In genomic region chr11:62652156-62653006, GRCh38 we compare ENCODE assay signal across 8 cellular contexts. TPM values are rescaled to one million over a fixed set of nuclear protein-coding genes. Genes with fewer than 3 reads are reported as not detected.
DNase-seq lines count a peak whose midpoint lies in the region; ATAC-seq, FAIRE-seq and TF ChIP-seq lines count a peak whose summit lies in the region.

No MANE protein-coding gene starts in this region.

- no peak for FAIRE-seq in frontal cortex (lab: Jason Lieb, UNC)

- CTCF ChIA-PET in CD4-positive, alpha-beta T cell (lab: Charles Lee), result interaction anchor here (0.7 to 1.4 kb wide), 4 partner anchors 13 to 40 kb away, joined by 3 to 6 read pairs (median 4); partner anchors contain the start of genes C11orf98, CSKMT, EML3 and LBHD1

- H3K9me3 ChIP-seq in CD4-positive, alpha-beta T cell (ENCODE audit: control insufficient read depth, low read length), result no peaks in the 10 kb centered on the region
- no peaks in the 10 kb centered on the region for H3K9me3 ChIP-seq in right lobe of liver
- no peaks in the 10 kb centered on the region for H3K9me3 ChIP-seq in upper lobe of right lung

- no peak for DNase-seq in CD4-positive, alpha-beta T cell
- no peak for DNase-seq in activated naive CD8-positive, alpha-beta T cell treated with anti-CD3 and anti-CD28 coated beads, Interleukin-2, amount 50 U/mL, for 24 hours
- DNase-seq in right lobe of liver, result peak in 1 of 3 donors; percentile 27
- DNase-seq in upper lobe of right lung, result no peak
- DNase-seq in stimulated activated CD4-positive, alpha-beta T cell treated with anti-CD3 and anti-CD28 coated beads, Interleukin-4, amount 100 ng/mL, for 4 hours, result no peak
- DNase-seq in frontal cortex (ENCODE audit: low spot score in 2 of 2), result no peak

- POLR2A ChIA-PET in CD4-positive, alpha-beta T cell (lab: Charles Lee), result interaction anchor here (0.9 to 5.6 kb wide), 32 partner anchors 11 to 1688 kb away, joined by 3 to 170 read pairs (median 6); partner anchors contain the start of genes B3GAT3, C11orf98, CCDC88B and CSKMT

- ATAC-seq in CD4-positive, alpha-beta T cell (ENCODE audit: poor library complexity), result peak; percentile 5
- peak; percentile 8 for ATAC-seq in HG02970 (IDR thresholded peaks at IDR 0.05; ENCODE audit: low FRiP score, unreplicated experiment)
- ATAC-seq in activated naive CD8-positive, alpha-beta T cell treated with anti-CD3 and anti-CD28 coated beads, Interleukin-2, amount 50 U/mL, for 24 hours, result no peak
- no peak for ATAC-seq in right lobe of liver
- no peak for ATAC-seq in upper lobe of right lung
- ATAC-seq in HG02981 (IDR thresholded peaks at IDR 0.05; ENCODE audit: unreplicated experiment), result no peak

- H3K4me1 ChIP-seq in right lobe of liver, result peaks cover 0 to 17% (median 2%) of the 10 kb centered on the region in 4 donors
- peaks cover 11% of the 10 kb centered on the region for H3K4me1 ChIP-seq in upper lobe of right lung

- H3K27me3 ChIP-seq in CD4-positive, alpha-beta T cell (ENCODE audit: control insufficient read depth, insufficient read depth, low read length), result no peaks in the 10 kb centered on the region
- H3K27me3 ChIP-seq in right lobe of liver, result no peaks in the 10 kb centered on the region
- no peaks in the 10 kb centered on the region for H3K27me3 ChIP-seq in upper lobe of right lung

- peak overlapping the region; percentile 77 to 99 (median 89) for H3K4me3 ChIP-seq in right lobe of liver
- peak overlapping the region; percentile 84 for H3K4me3 ChIP-seq in upper lobe of right lung

- TF ChIP-seq CTCF in CD4-positive, alpha-beta T cell (IDR thresholded peaks at IDR 0.05), result no peak
- TF ChIP-seq CTCF in right lobe of liver (IDR thresholded peaks at IDR 0.05) (no peak), upper lobe of right lung (IDR thresholded peaks at IDR 0.05) (no peak)

- peaks cover 17% of the 10 kb centered on the region for H3K4me1 Mint-ChIP-seq in CD4-positive, alpha-beta T cell (ENCODE audit: low read depth)
- peaks cover 27% of the 10 kb centered on the region for H3K4me1 Mint-ChIP-seq in activated naive CD8-positive, alpha-beta T cell treated with anti-CD3 and anti-CD28 coated beads, Interleukin-2, amount 50 U/mL, for 24 hours

- no peak for TF ChIP-seq POLR2A in right lobe of liver (IDR thresholded peaks at IDR 0.05)

- H3K36me3 ChIP-seq in right lobe of liver (peaks cover 0 to 13% (median 5%) of the 10 kb centered on the region in 4 donors), upper lobe of right lung (peaks cover 18% of the 10 kb centered on the region)

- H3K36me3 Mint-ChIP-seq in CD4-positive, alpha-beta T cell (ENCODE audit: low read depth), result peaks cover 21% of the 10 kb centered on the region
- H3K36me3 Mint-ChIP-seq in activated naive CD8-positive, alpha-beta T cell treated with anti-CD3 and anti-CD28 coated beads, Interleukin-2, amount 50 U/mL, for 24 hours (ENCODE audit: low read depth), result peaks cover 10% of the 10 kb centered on the region

- H3K27ac ChIP-seq in CD4-positive, alpha-beta T cell (ENCODE audit: low read depth, low read length), result peak overlapping the region; percentile 94
- H3K27ac ChIP-seq in right lobe of liver (peak overlapping the region; percentile 84 to 91 (median 89)), upper lobe of right lung (peak overlapping the region; percentile 95)

- no peaks in the 10 kb centered on the region for H3K9me3 Mint-ChIP-seq in CD4-positive, alpha-beta T cell
- H3K9me3 Mint-ChIP-seq in activated naive CD8-positive, alpha-beta T cell treated with anti-CD3 and anti-CD28 coated beads, Interleukin-2, amount 50 U/mL, for 24 hours, result no peaks in the 10 kb centered on the region

- intact Hi-C loops in CD4-positive, alpha-beta T cell (cut with DNase I, micrococcal nuclease), result loop anchor here (1.0 to 5.0 kb wide), 6 partner anchors 13 to 60 kb away; partner anchors contain the start of genes C11orf98 (in 2 of the 2), CSKMT (in 2 of the 2), UQCC3 (in 2 of the 2) and EML3 (in 1 of the 2)
- intact Hi-C loops in right lobe of liver (cut with DNase I) (no loop called here), upper lobe of right lung (cut with DNase I) (no loop called here)

- no peaks in the 10 kb centered on the region for H3K27me3 Mint-ChIP-seq in CD4-positive, alpha-beta T cell
- no peaks in the 10 kb centered on the region for H3K27me3 Mint-ChIP-seq in activated naive CD8-positive, alpha-beta T cell treated with anti-CD3 and anti-CD28 coated beads, Interleukin-2, amount 50 U/mL, for 24 hours

- peak overlapping the region; percentile 94 for H3K4me3 Mint-ChIP-seq in CD4-positive, alpha-beta T cell
- peak overlapping the region; percentile 94 for H3K4me3 Mint-ChIP-seq in activated naive CD8-positive, alpha-beta T cell treated with anti-CD3 and anti-CD28 coated beads, Interleukin-2, amount 50 U/mL, for 24 hours

- 35% methylated on average over 15 of the region's 16 CpGs for WGBS in right lobe of liver (ENCODE audit: insufficient coverage, low coverage, low lambda C conversion rate, missing lambda C conversion rate)

- H3K27ac Mint-ChIP-seq in CD4-positive, alpha-beta T cell, result peak overlapping the region; percentile 97
- H3K27ac Mint-ChIP-seq in activated naive CD8-positive, alpha-beta T cell treated with anti-CD3 and anti-CD28 coated beads, Interleukin-2, amount 50 U/mL, for 24 hours, result peak overlapping the region; percentile 92

RNA-seq across cellular contexts. Expression of gene INTS5, which starts 0.7 kb away (rescaled TPM):
- 10 to 100 TPM; 16.3 TPM for total RNA-seq in CD4-positive, alpha-beta T cell
- 10 to 100 TPM; 12.1 to 20.3 (median 13.0) TPM for total RNA-seq in right lobe of liver
- total RNA-seq in upper lobe of right lung, result 18.8 TPM
- total RNA-seq in frontal cortex, result 20.8 TPM

RNA-seq across cellular contexts. Expression of gene GANAB, which starts 6.0 kb away (rescaled TPM):
- total RNA-seq in CD4-positive, alpha-beta T cell, result 100 to 1,000 TPM; 181 to 182 TPM
- total RNA-seq in right lobe of liver (100 to 1,000 TPM; 131 to 237 (median 201) TPM), upper lobe of right lung (229 TPM), frontal cortex (62.8 TPM)

RNA-seq across cellular contexts. Expression of gene C11orf98, which starts 12.6 kb away (rescaled TPM):
- 10 to 100 TPM; 14.3 to 18.5 TPM for total RNA-seq in CD4-positive, alpha-beta T cell
- 10 to 100 TPM; 18.6 to 52.0 (median 25.6) TPM for total RNA-seq in right lobe of liver
- 41.7 TPM for total RNA-seq in upper lobe of right lung
- 25.3 TPM for total RNA-seq in frontal cortex

RNA-seq across cellular contexts. Expression of gene CSKMT, which starts 12.7 kb away (rescaled TPM):
- total RNA-seq in CD4-positive, alpha-beta T cell, result 10 to 100 TPM; 17.8 to 18.8 TPM
- total RNA-seq in right lobe of liver (1 to 10 TPM in 5 of 6 experiments, under 1 TPM in 1; 0.74 to 4.1 (median 2.6) TPM), upper lobe of right lung (14.6 TPM), frontal cortex (10.2 TPM)

RNA-seq across cellular contexts. Expression of gene UQCC3, which starts 19.1 kb away (rescaled TPM):
- 1 to 10 TPM; 1.5 to 2.3 TPM for total RNA-seq in CD4-positive, alpha-beta T cell
- total RNA-seq in right lobe of liver (1 to 10 TPM; 4.0 to 6.3 (median 5.3) TPM), upper lobe of right lung (5.7 TPM), frontal cortex (5.7 TPM)

Comparison
In these comparisons a context has a peak if more than half of its experiments do, and no peak if none do; other contexts are left out.
1. ATAC-seq: peak in CD4-positive, alpha-beta T cell (single experiment) and HG02970 (single experiment); none in activated naive CD8-positive, alpha-beta T cell treated with anti-CD3 and anti-CD28 coated beads, Interleukin-2, amount 50 U/mL, for 24 hours (single experiment), right lobe of liver (0 of 4), upper lobe of right lung (single experiment) and HG02981 (single experiment).
2. intact Hi-C loops: an anchor here in CD4-positive, alpha-beta T cell (1.0 to 5.0 kb wide); none called in right lobe of liver and upper lobe of right lung.
3. Peak in every context shown above with its lines, with median percentiles within 50 percentile points of each other: H3K27ac ChIP-seq.